Comparison of ENCODE assay signal across 1 cellular context in the genomic region with DNA sequence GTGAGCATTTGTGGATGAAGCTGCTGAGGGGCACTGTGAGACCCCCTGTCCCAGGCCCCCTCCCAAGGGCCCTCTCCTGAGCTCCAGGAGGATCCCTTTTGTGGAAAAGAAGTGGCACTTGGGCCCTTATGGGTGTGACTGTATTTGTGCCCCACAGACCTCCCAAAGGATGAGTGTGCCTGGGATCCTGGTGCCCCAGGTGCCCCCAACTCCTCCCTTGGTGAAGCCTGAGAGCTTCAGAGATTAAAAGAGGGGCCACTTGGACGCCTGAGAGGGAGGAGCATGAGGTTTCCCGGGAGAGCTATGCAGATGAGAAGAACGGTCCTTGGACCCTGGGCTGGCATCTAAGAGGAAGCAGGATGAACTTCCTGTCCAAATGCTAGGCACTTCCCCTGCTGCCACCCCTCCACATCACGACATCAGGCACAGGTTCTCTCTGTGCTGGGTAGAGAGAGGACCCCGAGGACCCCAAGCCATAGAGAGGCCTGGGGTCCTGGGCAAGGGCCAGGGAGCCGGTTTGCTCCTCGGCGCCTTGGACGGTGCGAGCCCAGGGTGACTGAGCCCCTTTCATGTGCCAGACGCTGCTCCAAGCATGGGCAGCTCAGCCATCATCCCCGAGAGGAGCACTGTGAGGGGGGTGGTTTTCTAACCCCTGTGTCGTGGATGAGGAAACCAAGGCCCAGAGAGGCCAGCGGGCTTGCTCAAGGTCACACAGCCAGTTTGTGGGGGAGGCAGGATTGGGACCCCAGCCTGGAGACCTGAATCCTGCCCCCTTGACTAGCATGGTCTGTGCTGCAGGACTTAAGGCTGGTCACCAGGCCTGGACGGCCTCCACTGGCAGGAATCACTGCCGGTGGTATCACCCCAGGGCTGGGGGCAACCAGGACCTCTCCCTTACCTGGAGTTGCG.
TF ChIP-seq lines count a peak whose summit lies in the region.

No MANE protein-coding gene starts in this region.

TF ChIP-seq in HepG2, 621 proteins besides CTCF, POLR2A, EP300 and RAD21 (continued from another document and continues in another):
- TF ChIP-seq, protein P1, sequence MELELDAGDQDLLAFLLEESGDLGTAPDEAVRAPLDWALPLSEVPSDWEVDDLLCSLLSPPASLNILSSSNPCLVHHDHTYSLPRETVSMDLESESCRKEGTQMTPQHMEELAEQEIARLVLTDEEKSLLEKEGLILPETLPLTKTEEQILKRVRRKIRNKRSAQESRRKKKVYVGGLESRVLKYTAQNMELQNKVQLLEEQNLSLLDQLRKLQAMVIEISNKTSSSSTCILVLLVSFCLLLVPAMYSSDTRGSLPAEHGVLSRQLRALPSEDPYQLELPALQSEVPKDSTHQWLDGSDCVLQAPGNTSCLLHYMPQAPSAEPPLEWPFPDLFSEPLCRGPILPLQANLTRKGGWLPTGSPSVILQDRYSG (CRISPR knock-in tag; IDR thresholded peaks at IDR 0.05) = no peak
- 0 out of 2 replicates have a peak, but pooled peaks have one; percentile 11 for TF ChIP-seq RARA (CRISPR knock-in tag; IDR thresholded peaks at IDR 0.05)
- TF ChIP-seq, protein P2, sequence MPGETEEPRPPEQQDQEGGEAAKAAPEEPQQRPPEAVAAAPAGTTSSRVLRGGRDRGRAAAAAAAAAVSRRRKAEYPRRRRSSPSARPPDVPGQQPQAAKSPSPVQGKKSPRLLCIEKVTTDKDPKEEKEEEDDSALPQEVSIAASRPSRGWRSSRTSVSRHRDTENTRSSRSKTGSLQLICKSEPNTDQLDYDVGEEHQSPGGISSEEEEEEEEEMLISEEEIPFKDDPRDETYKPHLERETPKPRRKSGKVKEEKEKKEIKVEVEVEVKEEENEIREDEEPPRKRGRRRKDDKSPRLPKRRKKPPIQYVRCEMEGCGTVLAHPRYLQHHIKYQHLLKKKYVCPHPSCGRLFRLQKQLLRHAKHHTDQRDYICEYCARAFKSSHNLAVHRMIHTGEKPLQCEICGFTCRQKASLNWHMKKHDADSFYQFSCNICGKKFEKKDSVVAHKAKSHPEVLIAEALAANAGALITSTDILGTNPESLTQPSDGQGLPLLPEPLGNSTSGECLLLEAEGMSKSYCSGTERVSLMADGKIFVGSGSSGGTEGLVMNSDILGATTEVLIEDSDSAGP (CRISPR knock-in tag; IDR thresholded peaks at IDR 0.05; ENCODE audit: borderline replicate concordance) = peak; percentile 48; the same call in 1 of the 2 replicates
- no peak for TF ChIP-seq MAFG (CRISPR knock-in tag; IDR thresholded peaks at IDR 0.05)
- TF ChIP-seq IRF2 (CRISPR knock-in tag; IDR thresholded peaks at IDR 0.05) = no peak
- TF ChIP-seq AGO2 (optimal IDR thresholded peaks at IDR 0.05; ENCODE audit: low read depth, low read length) = peak; percentile 76
- no peak for TF ChIP-seq GPN1 (CRISPR knock-in tag; IDR thresholded peaks at IDR 0.05; ENCODE audit: borderline replicate concordance)
- TF ChIP-seq ZNF550 (CRISPR knock-in tag; IDR thresholded peaks at IDR 0.05; ENCODE audit: borderline replicate concordance) = 0 out of 2 replicates have a peak, but pooled peaks have one; percentile 14
- no peak for TF ChIP-seq ZSCAN20 (CRISPR knock-in tag; IDR thresholded peaks at IDR 0.05; ENCODE audit: borderline replicate concordance)
- TF ChIP-seq, protein P3, sequence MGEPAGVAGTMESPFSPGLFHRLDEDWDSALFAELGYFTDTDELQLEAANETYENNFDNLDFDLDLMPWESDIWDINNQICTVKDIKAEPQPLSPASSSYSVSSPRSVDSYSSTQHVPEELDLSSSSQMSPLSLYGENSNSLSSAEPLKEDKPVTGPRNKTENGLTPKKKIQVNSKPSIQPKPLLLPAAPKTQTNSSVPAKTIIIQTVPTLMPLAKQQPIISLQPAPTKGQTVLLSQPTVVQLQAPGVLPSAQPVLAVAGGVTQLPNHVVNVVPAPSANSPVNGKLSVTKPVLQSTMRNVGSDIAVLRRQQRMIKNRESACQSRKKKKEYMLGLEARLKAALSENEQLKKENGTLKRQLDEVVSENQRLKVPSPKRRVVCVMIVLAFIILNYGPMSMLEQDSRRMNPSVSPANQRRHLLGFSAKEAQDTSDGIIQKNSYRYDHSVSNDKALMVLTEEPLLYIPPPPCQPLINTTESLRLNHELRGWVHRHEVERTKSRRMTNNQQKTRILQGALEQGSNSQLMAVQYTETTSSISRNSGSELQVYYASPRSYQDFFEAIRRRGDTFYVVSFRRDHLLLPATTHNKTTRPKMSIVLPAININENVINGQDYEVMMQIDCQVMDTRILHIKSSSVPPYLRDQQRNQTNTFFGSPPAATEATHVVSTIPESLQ (CRISPR knock-in tag; conservative IDR thresholded peaks at IDR 0.05) = no peak
- peak; percentile 61; the same call in 1 of the 2 replicates for TF ChIP-seq ZNF788 (CRISPR knock-in tag; IDR thresholded peaks at IDR 0.05; ENCODE audit: borderline replicate concordance)
- TF ChIP-seq ZNF782 (CRISPR knock-in tag; IDR thresholded peaks at IDR 0.05; ENCODE audit: borderline replicate concordance) = no peak
- 0 out of 2 replicates have a peak, but pooled peaks have one; percentile 26 for TF ChIP-seq MEF2D (CRISPR knock-in tag; IDR thresholded peaks at IDR 0.05)
- TF ChIP-seq MXI1 (IDR thresholded peaks at IDR 0.05; ENCODE audit: borderline replicate concordance, low read depth, low read length) = no peak
- no peak for TF ChIP-seq ZNF430 (CRISPR knock-in tag; IDR thresholded peaks at IDR 0.05)
- no peak for TF ChIP-seq TCF7 (IDR thresholded peaks at IDR 0.05; ENCODE audit: low read depth)
- TF ChIP-seq HNRNPUL1 (IDR thresholded peaks at IDR 0.05; ENCODE audit: low read depth, low read length) = no peak
- TF ChIP-seq, protein P4, sequence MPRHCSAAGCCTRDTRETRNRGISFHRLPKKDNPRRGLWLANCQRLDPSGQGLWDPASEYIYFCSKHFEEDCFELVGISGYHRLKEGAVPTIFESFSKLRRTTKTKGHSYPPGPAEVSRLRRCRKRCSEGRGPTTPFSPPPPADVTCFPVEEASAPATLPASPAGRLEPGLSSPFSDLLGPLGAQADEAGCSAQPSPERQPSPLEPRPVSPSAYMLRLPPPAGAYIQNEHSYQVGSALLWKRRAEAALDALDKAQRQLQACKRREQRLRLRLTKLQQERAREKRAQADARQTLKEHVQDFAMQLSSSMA (CRISPR knock-in tag; IDR thresholded peaks at IDR 0.05) = peak; percentile 63; the same call in 1 of the 2 replicates
- no peak for TF ChIP-seq EZH2 (conservative IDR thresholded peaks at IDR 0.05; ENCODE audit: low read depth, low read length)
- 0 out of 2 replicates have a peak, but pooled peaks have one; percentile 48 for TF ChIP-seq ZNF446 (CRISPR knock-in tag; IDR thresholded peaks at IDR 0.05)
- no peak; the same call in 1 of the 2 replicates for TF ChIP-seq ZNF225 (CRISPR knock-in tag; IDR thresholded peaks at IDR 0.05)
- TF ChIP-seq NCOA5 (CRISPR knock-in tag; IDR thresholded peaks at IDR 0.05) = no peak
- 0 out of 2 replicates have a peak, but pooled peaks have one; percentile 40 for TF ChIP-seq ZNF546 (CRISPR knock-in tag; conservative IDR thresholded peaks at IDR 0.05)
- no peak for TF ChIP-seq YEATS4 (CRISPR knock-in tag; IDR thresholded peaks at IDR 0.05; ENCODE audit: borderline replicate concordance)
- TF ChIP-seq GABPA (IDR thresholded peaks at IDR 0.05; ENCODE audit: low read depth, low read length) = peak; percentile 45
- TF ChIP-seq GABPA (CRISPR knock-in tag; IDR thresholded peaks at IDR 0.05; ENCODE audit: low read depth) = peak; percentile 85
- no peak for TF ChIP-seq JDP2 (CRISPR knock-in tag; IDR thresholded peaks at IDR 0.05; ENCODE audit: borderline replicate concordance)
- no peak for TF ChIP-seq ZBTB38 (CRISPR knock-in tag; IDR thresholded peaks at IDR 0.05)
- peak; percentile 58 for TF ChIP-seq GABPB1 (CRISPR knock-in tag; IDR thresholded peaks at IDR 0.05)
- TF ChIP-seq, protein P5, sequence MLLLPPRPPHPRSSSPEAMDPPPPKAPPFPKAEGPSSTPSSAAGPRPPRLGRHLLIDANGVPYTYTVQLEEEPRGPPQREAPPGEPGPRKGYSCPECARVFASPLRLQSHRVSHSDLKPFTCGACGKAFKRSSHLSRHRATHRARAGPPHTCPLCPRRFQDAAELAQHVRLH (CRISPR knock-in tag; IDR thresholded peaks at IDR 0.05; ENCODE audit: borderline replicate concordance, low read depth) = no peak
- peak; percentile 74 for TF ChIP-seq ETV5 (CRISPR knock-in tag; IDR thresholded peaks at IDR 0.05; ENCODE audit: borderline replicate concordance)
- no peak for TF ChIP-seq ZFP36L2 (CRISPR knock-in tag; IDR thresholded peaks at IDR 0.05)
- TF ChIP-seq ZNF672 (CRISPR knock-in tag; IDR thresholded peaks at IDR 0.05) = no peak
- TF ChIP-seq TEAD3 (CRISPR knock-in tag; optimal IDR thresholded peaks at IDR 0.05; ENCODE audit: borderline replicate concordance) = peak; percentile 16
- TF ChIP-seq, protein P6, sequence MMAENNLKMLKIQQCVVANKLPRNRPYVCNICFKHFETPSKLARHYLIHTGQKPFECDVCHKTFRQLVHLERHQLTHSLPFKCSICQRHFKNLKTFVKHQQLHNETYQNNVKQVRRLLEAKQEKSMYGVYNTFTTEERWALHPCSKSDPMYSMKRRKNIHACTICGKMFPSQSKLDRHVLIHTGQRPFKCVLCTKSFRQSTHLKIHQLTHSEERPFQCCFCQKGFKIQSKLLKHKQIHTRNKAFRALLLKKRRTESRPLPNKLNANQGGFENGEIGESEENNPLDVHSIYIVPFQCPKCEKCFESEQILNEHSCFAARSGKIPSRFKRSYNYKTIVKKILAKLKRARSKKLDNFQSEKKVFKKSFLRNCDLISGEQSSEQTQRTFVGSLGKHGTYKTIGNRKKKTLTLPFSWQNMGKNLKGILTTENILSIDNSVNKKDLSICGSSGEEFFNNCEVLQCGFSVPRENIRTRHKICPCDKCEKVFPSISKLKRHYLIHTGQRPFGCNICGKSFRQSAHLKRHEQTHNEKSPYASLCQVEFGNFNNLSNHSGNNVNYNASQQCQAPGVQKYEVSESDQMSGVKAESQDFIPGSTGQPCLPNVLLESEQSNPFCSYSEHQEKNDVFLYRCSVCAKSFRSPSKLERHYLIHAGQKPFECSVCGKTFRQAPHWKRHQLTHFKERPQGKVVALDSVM (CRISPR knock-in tag; IDR thresholded peaks at IDR 0.05) = no peak
- peak; percentile 48 for TF ChIP-seq RBM22 (optimal IDR thresholded peaks at IDR 0.05; ENCODE audit: low read length)
- TF ChIP-seq CCDC6 (CRISPR knock-in tag; IDR thresholded peaks at IDR 0.05) = no peak
- TF ChIP-seq, protein P7, sequence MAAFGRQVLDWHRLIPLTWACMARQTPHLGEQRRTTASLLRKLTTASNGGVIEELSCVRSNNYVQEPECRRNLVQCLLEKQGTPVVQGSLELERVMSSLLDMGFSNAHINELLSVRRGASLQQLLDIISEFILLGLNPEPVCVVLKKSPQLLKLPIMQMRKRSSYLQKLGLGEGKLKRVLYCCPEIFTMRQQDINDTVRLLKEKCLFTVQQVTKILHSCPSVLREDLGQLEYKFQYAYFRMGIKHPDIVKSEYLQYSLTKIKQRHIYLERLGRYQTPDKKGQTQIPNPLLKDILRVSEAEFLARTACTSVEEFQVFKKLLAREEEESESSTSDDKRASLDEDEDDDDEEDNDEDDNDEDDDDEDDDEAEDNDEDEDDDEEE (CRISPR knock-in tag; IDR thresholded peaks at IDR 0.05) = peak; percentile 56; the same call in 1 of the 2 replicates
- no peak for TF ChIP-seq NR1H2 (CRISPR knock-in tag; IDR thresholded peaks at IDR 0.05; ENCODE audit: borderline replicate concordance, low read depth)
- no peak; the same call in 1 of the 2 replicates for TF ChIP-seq ZBTB20 (CRISPR knock-in tag; IDR thresholded peaks at IDR 0.05; ENCODE audit: borderline replicate concordance, low read depth)
- TF ChIP-seq, protein P8, sequence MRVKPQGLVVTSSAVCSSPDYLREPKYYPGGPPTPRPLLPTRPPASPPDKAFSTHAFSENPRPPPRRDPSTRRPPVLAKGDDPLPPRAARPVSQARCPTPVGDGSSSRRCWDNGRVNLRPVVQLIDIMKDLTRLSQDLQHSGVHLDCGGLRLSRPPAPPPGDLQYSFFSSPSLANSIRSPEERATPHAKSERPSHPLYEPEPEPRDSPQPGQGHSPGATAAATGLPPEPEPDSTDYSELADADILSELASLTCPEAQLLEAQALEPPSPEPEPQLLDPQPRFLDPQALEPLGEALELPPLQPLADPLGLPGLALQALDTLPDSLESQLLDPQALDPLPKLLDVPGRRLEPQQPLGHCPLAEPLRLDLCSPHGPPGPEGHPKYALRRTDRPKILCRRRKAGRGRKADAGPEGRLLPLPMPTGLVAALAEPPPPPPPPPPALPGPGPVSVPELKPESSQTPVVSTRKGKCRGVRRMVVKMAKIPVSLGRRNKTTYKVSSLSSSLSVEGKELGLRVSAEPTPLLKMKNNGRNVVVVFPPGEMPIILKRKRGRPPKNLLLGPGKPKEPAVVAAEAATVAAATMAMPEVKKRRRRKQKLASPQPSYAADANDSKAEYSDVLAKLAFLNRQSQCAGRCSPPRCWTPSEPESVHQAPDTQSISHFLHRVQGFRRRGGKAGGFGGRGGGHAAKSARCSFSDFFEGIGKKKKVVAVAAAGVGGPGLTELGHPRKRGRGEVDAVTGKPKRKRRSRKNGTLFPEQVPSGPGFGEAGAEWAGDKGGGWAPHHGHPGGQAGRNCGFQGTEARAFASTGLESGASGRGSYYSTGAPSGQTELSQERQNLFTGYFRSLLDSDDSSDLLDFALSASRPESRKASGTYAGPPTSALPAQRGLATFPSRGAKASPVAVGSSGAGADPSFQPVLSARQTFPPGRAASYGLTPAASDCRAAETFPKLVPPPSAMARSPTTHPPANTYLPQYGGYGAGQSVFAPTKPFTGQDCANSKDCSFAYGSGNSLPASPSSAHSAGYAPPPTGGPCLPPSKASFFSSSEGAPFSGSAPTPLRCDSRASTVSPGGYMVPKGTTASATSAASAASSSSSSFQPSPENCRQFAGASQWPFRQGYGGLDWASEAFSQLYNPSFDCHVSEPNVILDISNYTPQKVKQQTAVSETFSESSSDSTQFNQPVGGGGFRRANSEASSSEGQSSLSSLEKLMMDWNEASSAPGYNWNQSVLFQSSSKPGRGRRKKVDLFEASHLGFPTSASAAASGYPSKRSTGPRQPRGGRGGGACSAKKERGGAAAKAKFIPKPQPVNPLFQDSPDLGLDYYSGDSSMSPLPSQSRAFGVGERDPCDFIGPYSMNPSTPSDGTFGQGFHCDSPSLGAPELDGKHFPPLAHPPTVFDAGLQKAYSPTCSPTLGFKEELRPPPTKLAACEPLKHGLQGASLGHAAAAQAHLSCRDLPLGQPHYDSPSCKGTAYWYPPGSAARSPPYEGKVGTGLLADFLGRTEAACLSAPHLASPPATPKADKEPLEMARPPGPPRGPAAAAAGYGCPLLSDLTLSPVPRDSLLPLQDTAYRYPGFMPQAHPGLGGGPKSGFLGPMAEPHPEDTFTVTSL (CRISPR knock-in tag; IDR thresholded peaks at IDR 0.05; ENCODE audit: borderline replicate concordance) = no peak
- peak; percentile 92 for TF ChIP-seq ZMYM3 (CRISPR knock-in tag; IDR thresholded peaks at IDR 0.05)
- TF ChIP-seq ZSCAN12 (CRISPR knock-in tag; IDR thresholded peaks at IDR 0.05) = no peak
- TF ChIP-seq, protein P9, sequence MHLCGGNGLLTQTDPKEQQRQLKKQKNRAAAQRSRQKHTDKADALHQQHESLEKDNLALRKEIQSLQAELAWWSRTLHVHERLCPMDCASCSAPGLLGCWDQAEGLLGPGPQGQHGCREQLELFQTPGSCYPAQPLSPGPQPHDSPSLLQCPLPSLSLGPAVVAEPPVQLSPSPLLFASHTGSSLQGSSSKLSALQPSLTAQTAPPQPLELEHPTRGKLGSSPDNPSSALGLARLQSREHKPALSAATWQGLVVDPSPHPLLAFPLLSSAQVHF (CRISPR knock-in tag; IDR thresholded peaks at IDR 0.05) = no peak
- TF ChIP-seq ZNF557 (CRISPR knock-in tag; IDR thresholded peaks at IDR 0.05) = no peak
- TF ChIP-seq ZMYM4 (CRISPR knock-in tag; IDR thresholded peaks at IDR 0.05) = no peak
- TF ChIP-seq SYNCRIP (IDR thresholded peaks at IDR 0.05; ENCODE audit: insufficient read depth, low read depth, low read length) = no peak
